ENCODE assay signal across 28 cellular contexts in the genomic region with DNA sequence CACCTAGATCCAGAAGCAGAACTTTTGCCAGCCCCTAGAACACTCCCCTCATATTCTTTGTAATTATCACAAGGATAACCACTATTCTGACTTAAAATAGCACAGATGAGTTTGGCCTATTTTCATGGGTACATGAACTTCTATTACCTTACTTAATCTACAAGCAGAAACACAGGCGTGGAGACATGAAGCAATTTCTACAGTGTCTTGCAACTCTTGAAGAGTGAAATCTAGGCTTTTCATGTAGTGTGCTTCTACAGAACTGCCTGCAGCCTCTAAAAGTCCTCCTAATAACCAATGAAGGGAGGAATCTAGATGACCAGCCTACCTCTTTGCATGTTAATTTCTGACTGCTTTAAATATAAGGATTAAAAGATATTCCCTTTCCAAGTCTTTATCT.
"Had no signal": no experiment of that assay in that cellular context is flagged by ENCODE, and none has a peak within 500 bp of the region (broad histone marks: within the 10 kb centered on the region; RNA-seq: fewer than 3 reads in every experiment).

No MANE protein-coding gene starts in this region.

- ATAC-seq: effector memory CD8-positive, alpha-beta T cell; esophagus mucosa; foreskin keratinocyte; gastrocnemius medialis; gastroesophageal sphincter; heart left ventricle; heart right ventricle had no signal

- H3K4me3 ChIP-seq: colonic mucosa, coronary artery, dorsolateral prefrontal cortex, esophagus muscularis mucosa, esophagus squamous epithelium, gastrocnemius medialis, gastroesophageal sphincter, heart left ventricle, heart right ventricle had no signal

- H3K4me1 ChIP-seq: colonic mucosa, esophagus muscularis mucosa, esophagus squamous epithelium, foreskin keratinocyte, gastrocnemius medialis, gastroesophageal sphincter, heart right ventricle had no signal

- H3K27me3 ChIP-seq: colonic mucosa, dorsolateral prefrontal cortex, esophagus muscularis mucosa, esophagus squamous epithelium, foreskin keratinocyte, gastrocnemius medialis, gastroesophageal sphincter, heart left ventricle, heart right ventricle had no signal

- H3K36me3 ChIP-seq: colonic mucosa, esophagus muscularis mucosa, esophagus squamous epithelium, gastrocnemius medialis, heart left ventricle, heart right ventricle had no signal

- DNase-seq: colonic mucosa; cortex of kidney; dermis blood vessel endothelial cell; dorsolateral prefrontal cortex; effector CD4-positive, alpha-beta T cell; effector CD8-positive, alpha-beta T cell; effector memory CD4-positive, alpha-beta T cell; effector memory CD8-positive, alpha-beta T cell; endodermal cell; erythroblast; esophagus squamous epithelium; foreskin fibroblast; foreskin keratinocyte; foreskin melanocyte; gastrocnemius medialis; glutamatergic neuron; head of caudate nucleus; heart left ventricle; heart right ventricle had no signal

- H3K9me3 ChIP-seq: colonic mucosa, esophagus muscularis mucosa, esophagus squamous epithelium, gastrocnemius medialis, gastroesophageal sphincter, heart left ventricle, heart right ventricle had no signal

- H3K27ac ChIP-seq: colonic mucosa, coronary artery, dorsolateral prefrontal cortex, epithelial cell of prostate, esophagus muscularis mucosa, esophagus squamous epithelium, foreskin keratinocyte, gastrocnemius medialis, gastroesophageal sphincter, heart left ventricle, heart right ventricle had no signal

- FAIRE-seq: colon, endometrium, endothelial cell of umbilical vein, frontal cortex had no signal
